ENCODE assay signal across 8 cellular contexts in the genomic region with DNA sequence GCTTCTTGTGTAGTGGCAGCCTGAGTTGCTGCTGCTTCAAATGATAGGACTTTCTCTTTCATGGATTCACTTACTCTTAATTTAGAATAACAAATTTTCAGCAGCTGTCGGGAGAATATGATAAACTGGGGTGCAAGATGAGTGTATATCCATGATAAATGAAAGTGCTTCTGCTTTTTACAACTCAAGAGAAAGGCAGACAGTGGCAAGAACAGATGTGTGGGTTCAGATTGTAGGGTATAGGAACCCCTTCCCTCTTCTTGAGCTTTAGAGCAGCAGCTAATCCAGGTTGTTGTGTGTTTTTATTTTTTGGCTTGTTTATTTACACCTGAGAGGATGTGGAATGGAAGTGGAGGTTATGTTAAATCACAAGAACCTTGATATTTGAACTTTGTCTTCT. TPM values are rescaled to one million over a fixed set of nuclear protein-coding genes. Genes with fewer than 3 reads are reported as not detected.
DNase-seq lines count a peak whose midpoint lies in the region; ATAC-seq and TF ChIP-seq lines count a peak whose summit lies in the region.

No MANE protein-coding gene starts in this region.

- no peak overlapping the region for H2AK5ac ChIP-seq in IMR-90 (ENCODE audit: low read depth, low read length)

- H2AFZ ChIP-seq in IMR-90 (replicated peaks; ENCODE audit: low read length, poor library complexity) = no peak overlapping the region

- H3K56ac ChIP-seq in IMR-90 (ENCODE audit: extremely low read depth, insufficient read depth, low read length) = peak overlapping the region; percentile 14; the same call in 1 of the 2 replicates

- H3K27me3 ChIP-seq in A673 (replicated peaks; ENCODE audit: insufficient read depth, low read depth, low read length, poor library complexity) = no peaks in the 10 kb centered on the region
- H3K27me3 ChIP-seq in IMR-90 (ENCODE audit: control insufficient read depth, insufficient read depth, low read length) = no peaks in the 10 kb centered on the region
- H3K27me3 ChIP-seq in brain microvascular endothelial cell (replicated peaks) = no peaks in the 10 kb centered on the region

- H3K14ac ChIP-seq in IMR-90 (replicated peaks; ENCODE audit: low read depth, low read length) = peak overlapping the region; percentile 61

- H3K36me3 ChIP-seq in A673 (ENCODE audit: insufficient read depth, low read length, poor library complexity, severe bottlenecking) (no peaks in the 10 kb centered on the region), IMR-90 (ENCODE audit: control insufficient read depth, insufficient read depth, low read length) (no peaks in the 10 kb centered on the region), brain microvascular endothelial cell (replicated peaks) (no peaks in the 10 kb centered on the region), mesodermal cell (ENCODE audit: control insufficient read depth, insufficient read depth, low read length) (peaks cover 10% of the 10 kb centered on the region)

- peak overlapping the region; percentile 93 for H3K4me2 ChIP-seq in IMR-90 (ENCODE audit: low read depth, low read length)

- H4K5ac ChIP-seq in IMR-90 (ENCODE audit: low read depth, low read length) = peak overlapping the region; percentile 74

- no peaks in the 10 kb centered on the region for H4K20me1 ChIP-seq in IMR-90 (ENCODE audit: insufficient read depth, low read length)

- no peaks in the 10 kb centered on the region for H3K9me1 ChIP-seq in IMR-90 (ENCODE audit: insufficient read depth, low read length)

- H3K4me3 ChIP-seq in A673 (ENCODE audit: low read depth, low read length, poor library complexity, severe bottlenecking) (peak overlapping the region; percentile 59), IMR-90 (ENCODE audit: insufficient read depth, low read depth, low read length) (peak overlapping the region; percentile 58), brain microvascular endothelial cell (ENCODE audit: low read depth, low read length) (peak overlapping the region; percentile 68), mesodermal cell (ENCODE audit: extremely low read depth, insufficient read depth, low read length, poor library complexity, severe bottlenecking) (peak overlapping the region; percentile 54)

- H3K79me1 ChIP-seq in IMR-90 (ENCODE audit: low read depth in 1 of 2, low read length in 2 of 2) = peaks cover 0 to 10% of the 10 kb centered on the region in 2 experiments

- in situ Hi-C loops in IMR-90 (cut with MboI; ENCODE audit: low sequenced_read_pairs) = no loop called here
- in situ Hi-C loops in brain microvascular endothelial cell (cut with HindIII; ENCODE audit: low pct_ligation_motif_present, low sequenced_read_pairs) = no loop called here

- H2BK20ac ChIP-seq in IMR-90 (ENCODE audit: low read depth, low read length) = no peak overlapping the region

- TF ChIP-seq RAD21 in IMR-90 (IDR thresholded peaks at IDR 0.05; ENCODE audit: low read length) = no peak

- no peak for DNase-seq in A673 (ENCODE audit: low spot score)
- no peak for DNase-seq in IMR-90
- no peak for DNase-seq in brain microvascular endothelial cell
- DNase-seq in GM19240 (ENCODE audit: insufficient read length, low spot score) = no peak
- no peak for DNase-seq in DMS153 (lab: John Stamatoyannopoulos, UW)
- DNase-seq in A172 (ENCODE audit: low spot score) = no peak

- peak overlapping the region; percentile 59; the same call in 1 of the 2 replicates for H3K23ac ChIP-seq in IMR-90 (ENCODE audit: low read depth, low read length)

- no peak for TF ChIP-seq POLR2A in IMR-90 (IDR thresholded peaks at IDR 0.05; ENCODE audit: low read depth, low read length)

- no peaks in the 10 kb centered on the region for H3K4me1 ChIP-seq in A673 (ENCODE audit: insufficient read depth, low read length, poor library complexity, severe bottlenecking)
- no peaks in the 10 kb centered on the region for H3K4me1 ChIP-seq in IMR-90 (ENCODE audit: control insufficient read depth, insufficient read depth, low read length)
- H3K4me1 ChIP-seq in mesodermal cell (ENCODE audit: control insufficient read depth, insufficient read depth, low read length, poor library complexity, severe bottlenecking) = no peaks in the 10 kb centered on the region

- 0 out of 2 replicates have a peak overlapping the region, but pooled peaks have one; percentile 20 for H3K4ac ChIP-seq in IMR-90 (ENCODE audit: low read depth, low read length)

- intact Hi-C loops in A673 (cut with micrococcal nuclease; ENCODE audit: unreplicated experiment) = loop anchor here (5.0 kb wide), 1 partner anchor 81 kb away; no protein-coding TSS in a partner anchor
- intact Hi-C loops in IMR-90 (cut with micrococcal nuclease) = loop anchor here (1.0 kb wide), 1 partner anchor 56 kb away; no protein-coding TSS in a partner anchor

- H3K18ac ChIP-seq in IMR-90 (ENCODE audit: low read depth, low read length) = peak overlapping the region; percentile 85; the same call in 1 of the 2 replicates

- H3K27ac ChIP-seq in A673 (ENCODE audit: low read depth, low read length, poor library complexity, severe bottlenecking) (peak overlapping the region; percentile 84), IMR-90 (ENCODE audit: insufficient read depth, low read length) (no peak overlapping the region; the same call in 1 of the 2 replicates), brain microvascular endothelial cell (no peak overlapping the region), mesodermal cell (ENCODE audit: low read depth, low read length, severe bottlenecking) (no peak overlapping the region)

- peak overlapping the region; percentile 53 for H3K9ac ChIP-seq in IMR-90 (ENCODE audit: low read depth, low read length)

- POLR2A ChIA-PET in A673 (lab: Charles Lee; ENCODE audit: low non-redundant PET) (no interaction called here), IMR-90 (lab: Charles Lee; ENCODE audit: unreplicated experiment) (interaction anchor here (0.7 to 1.4 kb wide), 2 partner anchors 56 to 237 kb away, joined by 3 to 5 read pairs; no protein-coding TSS in a partner anchor)

- ATAC-seq in IMR-90 (ENCODE audit: low read depth) = no peak
- no peak for ATAC-seq in GM19324 (IDR thresholded peaks at IDR 0.05; ENCODE audit: low FRiP score, unreplicated experiment)

- H3K9me3 ChIP-seq in A673 (ENCODE audit: low read depth, low read length, poor library complexity, severe bottlenecking) (no peaks in the 10 kb centered on the region), IMR-90 (ENCODE audit: control insufficient read depth, insufficient read depth, low read length) (no peaks in the 10 kb centered on the region), mesodermal cell (ENCODE audit: control insufficient read depth, low read length) (no peaks in the 10 kb centered on the region)

- no peak for TF ChIP-seq CTCF in A673 (conservative IDR thresholded peaks at IDR 0.05; ENCODE audit: low read depth, low read length)
- no peak for TF ChIP-seq CTCF in IMR-90 (conservative IDR thresholded peaks at IDR 0.05; ENCODE audit: low read depth, low read length)
- TF ChIP-seq CTCF in brain microvascular endothelial cell (IDR thresholded peaks at IDR 0.05; ENCODE audit: low read depth, low read length, missing control alignments) = no peak

- H2BK5ac ChIP-seq in IMR-90 (ENCODE audit: low read depth, low read length, poor library complexity, severe bottlenecking) = peak overlapping the region; percentile 93

- 0 out of 2 replicates have a peak overlapping the region, but pooled peaks have one; percentile 6 for H2BK120ac ChIP-seq in IMR-90 (ENCODE audit: low read depth, low read length)

- dilution Hi-C loops in IMR-90 (cut with HindIII; ENCODE audit: low sequenced_read_pairs, unreplicated experiment) = no loop called here

- WGBS in IMR-90 (ENCODE audit: extremely low coverage in 2 of 2, insufficient read length in 1 of 2), 2 experiments = no CpG with 5 or more reads among the region's 1 CpG
- no CpG with 5 or more reads among the region's 1 CpG for WGBS in mesodermal cell (ENCODE audit: insufficient coverage in 2 of 2), 2 experiments

- BruUV-seq in A673 (replicated peaks; lab: Mats Ljungman, UMichigan) = no TSS peak
- BruUV-seq in IMR-90 (replicated peaks; lab: Mats Ljungman, UMichigan) = no TSS peak

- H2BK15ac ChIP-seq in IMR-90 (ENCODE audit: low read depth, low read length) = no peak overlapping the region

- H2AK9ac ChIP-seq in IMR-90 (replicated peaks; ENCODE audit: low read depth, low read length, poor library complexity) = peak overlapping the region; percentile 11

- H4K8ac ChIP-seq in IMR-90 (ENCODE audit: low read depth in 2 of 2, low read length in 2 of 2) = no peak overlapping the region; a peak in 1 of 4 replicates

- CTCF ChIA-PET in A673 (lab: Charles Lee) = no interaction called here
- CTCF ChIA-PET in IMR-90 (lab: Yijun Ruan, JAX) = interaction anchor here (0.9 to 1.4 kb wide), 3 partner anchors 10 to 175 kb away, joined by 3 to 12 read pairs (median 3); no protein-coding TSS in a partner anchor

- H4K91ac ChIP-seq in IMR-90 (ENCODE audit: insufficient read depth, low read depth, low read length) = no peak overlapping the region

TF ChIP-seq in IMR-90, 13 proteins besides CTCF, POLR2A, EP300 and RAD21:
- TF ChIP-seq FOS (IDR thresholded peaks at IDR 0.05; ENCODE audit: low read depth, low read length) (no peak), MAFK (IDR thresholded peaks at IDR 0.05; ENCODE audit: low read depth, low read length) (no peak)

RNA-seq across cellular contexts. Expression of a gene that starts 1.1 kb away (rescaled TPM):
- total RNA-seq in A673 (2021) = 54.4 and 61.4 TPM in 2 replicates
- total RNA-seq in IMR-90 (2012; rRNA removed) = 50.7 and 53.0 TPM in 2 replicates
- 95.5 and 110 TPM in 2 replicates for polyA plus RNA-seq in IMR-90 (2012; rRNA removed)
- 19.8 and 37.6 TPM in 2 replicates for polyA plus RNA-seq in IMR-90 (2012; cell fraction: cytosol; rRNA removed)
- polyA plus RNA-seq in IMR-90 (2012; cell fraction: nucleus; rRNA removed; ENCODE audit: low replicate concordance) = 2.4 and 28.1 TPM in 2 replicates
- polyA plus RNA-seq in mesodermal cell (2013, experiment 1 of 2) = 81.4 TPM
- polyA plus RNA-seq in mesodermal cell (2013, experiment 2 of 2) = 88.3 TPM
- total RNA-seq in A172 (2014; rRNA removed; shearing (Covaris generic)) = 34.2 and 41.8 TPM in 2 replicates

RNA-seq across cellular contexts. Expression of a gene that starts 1.3 kb away (rescaled TPM):
- 17.9 and 19.8 TPM in 2 replicates for total RNA-seq in A673 (2021)
- 0.72 and 0.83 TPM in 2 replicates for total RNA-seq in IMR-90 (2012; rRNA removed)
- polyA plus RNA-seq in IMR-90 (2012; rRNA removed) = 3.4 TPM in 2 replicates
- polyA plus RNA-seq in IMR-90 (2012; cell fraction: cytosol; rRNA removed) = 0.63 and 1.1 TPM in 2 replicates
- 0.10 and 1.1 TPM in 2 replicates for polyA plus RNA-seq in IMR-90 (2012; cell fraction: nucleus; rRNA removed; ENCODE audit: low replicate concordance)
- 10.2 TPM for polyA plus RNA-seq in mesodermal cell (2013, experiment 1 of 2)
- polyA plus RNA-seq in mesodermal cell (2013, experiment 2 of 2) = 14.8 TPM
- 0.05 TPM in 1 of 2 replicates, not detected in the other for total RNA-seq in A172 (2014; rRNA removed; shearing (Covaris generic))

Comparison
In these comparisons a context has a peak if more than half of its experiments do, and no peak if none do; other contexts are left out.
1. RNA of a gene that starts 1.3 kb away (total RNA-seq): 17.9 to 19.8 TPM in A673; 0.72 to 0.83 TPM in IMR-90 and 0.05 TPM in A172; every median in the first group is over 10 times any median in the second.
2. Peak in every context shown above with its lines, with median percentiles within 50 percentile points of each other: H3K4me3 ChIP-seq.